ENCODE assay signal across 8 cellular contexts in genomic region chr1:89994805-89995594, GRCh38. TPM values are rescaled to one million over a fixed set of nuclear protein-coding genes. Genes with fewer than 3 reads are reported as not detected.
A peak's percentile ranks its signal among the peaks of the same experiment; 100 is the strongest.
DNase-seq lines count a peak whose midpoint lies in the region; ATAC-seq and TF ChIP-seq lines count a peak whose summit lies in the region.

Gene ZNF326 (plus strand): TSS chr1:89995110. CDS start chr1:89995258, 148 bp downstream.

- H3K9me3 Mint-ChIP-seq in progenitor cell of endocrine pancreas (ENCODE audit: low read depth) = no peaks in the 10 kb centered on the region

- peak; percentile 100 for DNase-seq in GM13976 (ENCODE audit: low spot score)
- peak; percentile 68 for DNase-seq in NCI-H1436 treated with DMSO at 0.1 percent for 48 hours (lab: John Stamatoyannopoulos, UW)
- DNase-seq in amniotic epithelial cell (ENCODE audit: low read depth) = peak; percentile 96
- peak; percentile 97 for DNase-seq in left ventricle myocardium inferior
- peak; percentile 99 for DNase-seq in progenitor cell of endocrine pancreas (ENCODE audit: low spot score, unreplicated experiment)
- peak; percentile 96 for DNase-seq in ureter (ENCODE audit: low spot score)

- H3K36me3 Mint-ChIP-seq in progenitor cell of endocrine pancreas (ENCODE audit: insufficient read depth) = peaks cover 9% of the 10 kb centered on the region

- intact Hi-C loops in T-helper 1 cell treated with Interleukin-12 subunit alpha and Interleukin-12 subunit beta and Interleukin-4 antibody, amounts not matched to agents 30 ng/mL and 1 ng/mL, for 36 hours (cut with micrococcal nuclease) = loop anchor here (1.0 to 10.0 kb wide), 10 partner anchors 152 to 1312 kb away; partner anchors contain the start of genes GBP5, GTF2B, LRRC8B and LRRC8C
- intact Hi-C loops in left ventricle myocardium inferior (cut with micrococcal nuclease) = no loop called here

- peak; percentile 95 for ATAC-seq in HG02852 (IDR thresholded peaks at IDR 0.05; ENCODE audit: unreplicated experiment)

- in situ Hi-C loops in GM13976 (cut with MboI; ENCODE audit: low sequenced_read_pairs, unreplicated experiment) = loop anchor here (25.0 kb wide), 1 partner anchor 483 kb away; the partner anchor contains the start of gene LRRC8B

- H3K27ac ChIP-seq in left ventricle myocardium inferior (replicated peaks) = peak within 1 kb of the TSS; percentile 98

- H3K4me1 Mint-ChIP-seq in progenitor cell of endocrine pancreas (ENCODE audit: low read depth) = peaks cover 32% of the 10 kb centered on the region

- H3K9me3 ChIP-seq in left ventricle myocardium inferior (replicated peaks) = no peaks in the 10 kb centered on the region

- TF ChIP-seq CTCF in GM13976 (IDR thresholded peaks at IDR 0.05; ENCODE audit: borderline replicate concordance, control extremely low read depth, extremely low read depth, insufficient read depth, missing control alignments) = peak; percentile 13
- TF ChIP-seq CTCF in left ventricle myocardium inferior (IDR thresholded peaks at IDR 0.05; ENCODE audit: borderline replicate concordance) = no peak
- no peak for TF ChIP-seq CTCF in progenitor cell of endocrine pancreas (IDR thresholded peaks at IDR 0.05; ENCODE audit: unreplicated experiment)

- peaks cover 55% of the 10 kb centered on the region for H3K4me1 ChIP-seq in left ventricle myocardium inferior

- no peaks in the 10 kb centered on the region for H3K36me3 ChIP-seq in left ventricle myocardium inferior

- peak within 1 kb of the TSS; percentile 99 for H3K4me3 Mint-ChIP-seq in progenitor cell of endocrine pancreas (ENCODE audit: low read depth)

- H3K27me3 Mint-ChIP-seq in progenitor cell of endocrine pancreas = no peaks in the 10 kb centered on the region

- H3K27ac Mint-ChIP-seq in progenitor cell of endocrine pancreas = peak within 1 kb of the TSS; percentile 100

- H3K27me3 ChIP-seq in left ventricle myocardium inferior (ENCODE audit: low read depth) = no peaks in the 10 kb centered on the region

- H3K4me3 ChIP-seq in left ventricle myocardium inferior = peak within 1 kb of the TSS; percentile 95

RNA-seq across cellular contexts. Expression of gene ZNF326, which starts in this region (rescaled TPM):
- 22.6 and 23.5 TPM in 2 replicates for total RNA-seq in T-helper 1 cell treated with Interleukin-12 subunit alpha and Interleukin-12 subunit beta and Interleukin-4 antibody, amounts not matched to agents 30 ng/mL and 1 ng/mL, for 36 hours
- total RNA-seq in left ventricle myocardium inferior (18.1 TPM), progenitor cell of endocrine pancreas (67.2 and 70.9 TPM in 2 replicates), ureter (32.7 TPM)

Comparison
In these comparisons a context has a peak if more than half of its experiments do, and no peak if none do; other contexts are left out.
1. Peak in every context shown above with its lines: DNase-seq, ATAC-seq, H3K4me3 ChIP-seq and H3K27ac ChIP-seq.